2 cellular contexts compared by ENCODE assay signal in genomic region chr2:98988695-98989094, GRCh38. TPM values are rescaled to one million over a fixed set of nuclear protein-coding genes. Genes with fewer than 3 reads are reported as not detected.
"Had no signal": no experiment of that assay in that cellular context is flagged by ENCODE, and none has a peak within 500 bp of the region (broad histone marks: within the 10 kb centered on the region; RNA-seq: fewer than 3 reads in every experiment).

No MANE protein-coding gene starts in this region.

RNA-seq across cellular contexts. Expression of gene CRACDL, which starts 52.7 kb away (rescaled TPM):
- total RNA-seq: LHCN-M2, M059J had no signal
